Comparison of ENCODE assay signal across 15 cellular contexts in genomic region chr14:73748858-73749357, GRCh38. TPM values are rescaled to one million over a fixed set of nuclear protein-coding genes. Genes with fewer than 3 reads are reported as not detected.
DNase-seq lines count a peak whose midpoint lies in the region; ATAC-seq, FAIRE-seq and TF ChIP-seq lines count a peak whose summit lies in the region.
"Had no signal": no experiment of that assay in that cellular context is flagged by ENCODE, and none has a peak within 500 bp of the region (broad histone marks: within the 10 kb centered on the region; RNA-seq: fewer than 3 reads in every experiment).

No MANE protein-coding gene starts in this region.

- no peak overlapping the region for H3K4me3 ChIP-seq in CD8-positive, alpha-beta T cell (ENCODE audit: low read depth, low read length)
- H3K4me3 ChIP-seq in OCI-LY7 (ENCODE audit: low read depth, low read length, poor library complexity, severe bottlenecking) (no peak overlapping the region), colonic mucosa (no peak overlapping the region), psoas muscle (no peak overlapping the region), kidney (ENCODE audit: low read length in 2 of 2) (no peak overlapping the region), smooth muscle cell (no peak overlapping the region)
- H3K4me3 ChIP-seq: GM23338, pancreas had no signal

- DNase-seq in CD8-positive, alpha-beta T cell: no peak
- DNase-seq in OCI-LY7 (ENCODE audit: low spot score): no peak
- DNase-seq in colonic mucosa: no peak
- DNase-seq in psoas muscle: no peak
- no peak for DNase-seq in GOT3 (lab: John Stamatoyannopoulos, UW)
- DNase-seq in kidney: no peak
- DNase-seq in smooth muscle cell (lab: John Stamatoyannopoulos, UW; ENCODE audit: unreplicated experiment): no peak
- DNase-seq: activated naive CD4-positive, alpha-beta T cell treated with anti-CD3 and anti-CD28 coated beads, Interleukin-2, amount 50 U/mL, for 16 hours; dermis blood vessel endothelial cell; foreskin melanocyte; kidney glomerular epithelial cell; pancreas; SHP77 treated with DMSO at 0.1 percent for 48 hours; stimulated activated naive CD4-positive, alpha-beta T cell treated with Interleukin-2 at 50 U/mL for 16 hours had no signal

- no peaks in the 10 kb centered on the region for H3K9me2 ChIP-seq in OCI-LY7 (ENCODE audit: insufficient read depth, low read length)

- H3K79me2 ChIP-seq in OCI-LY7 (ENCODE audit: insufficient read depth, low read depth, low read length) (peaks cover 100% of the 10 kb centered on the region), smooth muscle cell (ENCODE audit: low read depth) (peaks cover 100% of the 10 kb centered on the region)

- BruUV-seq in OCI-LY7 (replicated peaks; lab: Mats Ljungman, UMichigan): no TSS peak

- POLR2A ChIA-PET in CD8-positive, alpha-beta T cell (lab: Charles Lee): interaction anchor here (0.8 to 12.9 kb wide), 4 partner anchors 10 to 38 kb away, joined by 3 to 219 read pairs (median 15); a partner anchor contains a TSS
- POLR2A ChIA-PET in OCI-LY7 (lab: Charles Lee): interaction anchor here (0.6 to 1.5 kb wide), 6 partner anchors 9 to 172 kb away, joined by 3 to 5 read pairs (median 4); a partner anchor contains a TSS

- H3K4me3 Mint-ChIP-seq in CD8-positive, alpha-beta T cell: peak overlapping the region; percentile 11
- H3K4me3 Mint-ChIP-seq: GM23338 had no signal

- intact Hi-C loops in CD8-positive, alpha-beta T cell (cut with DNase I, micrococcal nuclease): no loop called here
- intact Hi-C loops in OCI-LY7 (cut with micrococcal nuclease; ENCODE audit: unreplicated experiment): no loop called here
- intact Hi-C loops in colonic mucosa (cut with DNase I): no loop called here
- intact Hi-C loops in psoas muscle (cut with DNase I): no loop called here
- intact Hi-C loops in kidney (cut with DNase I): no loop called here

- no peaks in the 10 kb centered on the region for H3K36me3 ChIP-seq in CD8-positive, alpha-beta T cell (ENCODE audit: insufficient read depth, low read length)
- H3K36me3 ChIP-seq in OCI-LY7 (ENCODE audit: insufficient read depth, low read length) (peaks cover 43% of the 10 kb centered on the region), colonic mucosa (no peaks in the 10 kb centered on the region), psoas muscle (ENCODE audit: insufficient read depth in 1 of 2, low read depth in 1 of 2) (no peaks in the 10 kb centered on the region), kidney (ENCODE audit: control insufficient read depth in 1 of 2, insufficient read depth in 2 of 2, low read length in 2 of 2) (no peaks in the 10 kb centered on the region), smooth muscle cell (ENCODE audit: low read depth) (no peaks in the 10 kb centered on the region)
- H3K36me3 ChIP-seq: pancreas had no signal

- no peak for FAIRE-seq in kidney (lab: Jason Lieb, UNC)
- FAIRE-seq: pancreas had no signal

- H3K4me1 ChIP-seq in CD8-positive, alpha-beta T cell (ENCODE audit: insufficient read depth, low read length): peaks cover 98% of the 10 kb centered on the region
- H3K4me1 ChIP-seq in OCI-LY7 (ENCODE audit: insufficient read depth, low read length, poor library complexity, severe bottlenecking) (peaks cover 100% of the 10 kb centered on the region), colonic mucosa (peaks cover 84% of the 10 kb centered on the region), psoas muscle (peaks cover 97% of the 10 kb centered on the region), kidney (ENCODE audit: control insufficient read depth in 1 of 2, insufficient read depth in 1 of 2, low read depth in 1 of 2, low read length in 2 of 2) (peaks cover 74 to 77% of the 10 kb centered on the region in 2 donors), smooth muscle cell (ENCODE audit: low read depth) (peaks cover 21% of the 10 kb centered on the region)

- peak overlapping the region; percentile 58 for H3K27ac Mint-ChIP-seq in CD8-positive, alpha-beta T cell
- H3K27ac Mint-ChIP-seq: GM23338 had no signal

- no peaks in the 10 kb centered on the region for H3K9me3 Mint-ChIP-seq in CD8-positive, alpha-beta T cell
- H3K9me3 Mint-ChIP-seq: GM23338 had no signal

- no peak overlapping the region for H2AFZ ChIP-seq in OCI-LY7 (ENCODE audit: low read length)
- no peak overlapping the region for H2AFZ ChIP-seq in smooth muscle cell (ENCODE audit: low read depth)
- H2AFZ ChIP-seq: GM23338 had no signal

- ATAC-seq in CD8-positive, alpha-beta T cell: no peak
- no peak for ATAC-seq in psoas muscle
- ATAC-seq: GM23338, pancreas had no signal

- H3K4me2 ChIP-seq in OCI-LY7 (ENCODE audit: low read length) (peak overlapping the region; percentile 5; the same call in 1 of the 2 replicates), smooth muscle cell (no peak overlapping the region)
- H3K4me2 ChIP-seq: GM23338 had no signal

- WGBS in psoas muscle, 3 donors: 63 to 77% (median 64%) methylated on average over 6 of the region's 6 CpGs
- WGBS in smooth muscle cell (ENCODE audit: low lambda C conversion rate): 92% methylated on average over 6 of the region's 6 CpGs

- no peaks in the 10 kb centered on the region for H3K9me3 ChIP-seq in CD8-positive, alpha-beta T cell (ENCODE audit: low read length)
- H3K9me3 ChIP-seq in OCI-LY7 (ENCODE audit: low read length) (no peaks in the 10 kb centered on the region), colonic mucosa (no peaks in the 10 kb centered on the region), psoas muscle (no peaks in the 10 kb centered on the region), kidney (ENCODE audit: control insufficient read depth in 1 of 2, low read length in 2 of 2) (no peaks in the 10 kb centered on the region), smooth muscle cell (replicated peaks; ENCODE audit: low read depth) (no peaks in the 10 kb centered on the region)
- H3K9me3 ChIP-seq: pancreas had no signal

- H4K20me1 ChIP-seq in OCI-LY7 (ENCODE audit: insufficient read depth, low read length) (peaks cover 82% of the 10 kb centered on the region), smooth muscle cell (ENCODE audit: low read depth) (peaks cover 99% of the 10 kb centered on the region)

- H3K4me1 Mint-ChIP-seq in CD8-positive, alpha-beta T cell (ENCODE audit: low read depth): peaks cover 98% of the 10 kb centered on the region

- no peak overlapping the region for H3K27ac ChIP-seq in CD8-positive, alpha-beta T cell (ENCODE audit: low read depth, low read length)
- no peak overlapping the region for H3K27ac ChIP-seq in OCI-LY7 (ENCODE audit: low read depth, low read length, poor library complexity, severe bottlenecking)
- H3K27ac ChIP-seq in colonic mucosa: peak overlapping the region; percentile 99
- H3K27ac ChIP-seq in psoas muscle: peak overlapping the region; percentile 34
- no peak overlapping the region for H3K27ac ChIP-seq in kidney (ENCODE audit: low read depth in 2 of 2, low read length in 2 of 2)
- no peak overlapping the region for H3K27ac ChIP-seq in smooth muscle cell (ENCODE audit: low read depth)
- H3K27ac ChIP-seq: pancreas had no signal

- CTCF ChIA-PET in CD8-positive, alpha-beta T cell (lab: Charles Lee): interaction anchor here (1.3 to 4.4 kb wide), 3 partner anchors 10 to 23 kb away, joined by 4 to 26 read pairs (median 5); no protein-coding TSS in a partner anchor
- CTCF ChIA-PET in OCI-LY7 (lab: Charles Lee; ENCODE audit: unreplicated experiment): interaction anchor here (0.8 to 1.0 kb wide), 2 partner anchors 23 to 78 kb away, joined by 3 to 4 read pairs; no protein-coding TSS in a partner anchor

- peaks cover 2% of the 10 kb centered on the region for H3K36me3 Mint-ChIP-seq in CD8-positive, alpha-beta T cell

- H3K9ac ChIP-seq in colonic mucosa (ENCODE audit: low read depth in 2 of 2, low read length in 2 of 2) (peak overlapping the region in 1 of 2 donors; percentile 7), kidney (ENCODE audit: low read length in 2 of 2) (no peak overlapping the region), smooth muscle cell (ENCODE audit: low read depth) (no peak overlapping the region)

- TF ChIP-seq CTCF in CD8-positive, alpha-beta T cell (IDR thresholded peaks at IDR 0.05): no peak
- TF ChIP-seq CTCF in OCI-LY7 (conservative IDR thresholded peaks at IDR 0.05; ENCODE audit: low read length): no peak
- no peak for TF ChIP-seq CTCF in colonic mucosa (IDR thresholded peaks at IDR 0.05)
- TF ChIP-seq CTCF in psoas muscle (IDR thresholded peaks at IDR 0.05): no peak
- no peak for TF ChIP-seq CTCF in kidney (IDR thresholded peaks at IDR 0.05; ENCODE audit: borderline replicate concordance, extremely low read depth, insufficient read depth)
- TF ChIP-seq CTCF in smooth muscle cell (IDR thresholded peaks at IDR 0.05; ENCODE audit: borderline replicate concordance, insufficient read depth, poor library complexity, severe bottlenecking): no peak

- H3F3A ChIP-seq in smooth muscle cell (ENCODE audit: low read depth): no peaks in the 10 kb centered on the region

- no peaks in the 10 kb centered on the region for H3K27me3 ChIP-seq in CD8-positive, alpha-beta T cell (ENCODE audit: insufficient read depth, low read length)
- no peaks in the 10 kb centered on the region for H3K27me3 ChIP-seq in colonic mucosa
- no peaks in the 10 kb centered on the region for H3K27me3 ChIP-seq in psoas muscle (ENCODE audit: insufficient read depth in 3 of 3, low read length in 2 of 3)
- no peaks in the 10 kb centered on the region for H3K27me3 ChIP-seq in smooth muscle cell (ENCODE audit: low read depth)
- H3K27me3 ChIP-seq: pancreas had no signal

- H3K27me3 Mint-ChIP-seq in CD8-positive, alpha-beta T cell (ENCODE audit: low read depth): no peaks in the 10 kb centered on the region

RNA-seq across cellular contexts. Expression of gene PNMA1, which starts 34.7 kb away (rescaled TPM):
- 10 to 100 TPM; 39.4 to 39.8 TPM for total RNA-seq in CD8-positive, alpha-beta T cell
- total RNA-seq in OCI-LY7 (2014; rRNA removed; shearing (Covaris generic)): 5.8 and 6.0 TPM in 2 replicates
- total RNA-seq in OCI-LY7 (2022) (14.5 and 14.6 TPM in 2 replicates), colonic mucosa (10 to 100 TPM; 13.4 to 28.3 TPM), psoas muscle (10 to 100 TPM in 3 of 4 donors, 1 to 10 TPM in 1; 9.3 to 27.0 (median 17.0) TPM), kidney (53.1 TPM), smooth muscle cell (16.5 and 22.4 TPM in 2 replicates)
- polyA plus RNA-seq in psoas muscle (10 to 100 TPM; 11.0 to 28.8 (median 19.6) TPM), kidney (ENCODE audit: insufficient read depth, low read depth, low replicate concordance) (34.6 TPM), smooth muscle cell (43.5 and 52.7 TPM in 2 replicates)

Comparison
In these comparisons a context has a peak if more than half of its experiments do, and no peak if none do; other contexts are left out.
1. H3K27ac ChIP-seq: peak in colonic mucosa (single experiment) and psoas muscle (single experiment); none in CD8-positive, alpha-beta T cell (single experiment), OCI-LY7 (single experiment), kidney (0 of 2) and smooth muscle cell (single experiment).